Comparison of ENCODE assay signal across 22 cellular contexts in genomic region chr5:150244209-150244608, GRCh38. TPM values are rescaled to one million over a fixed set of nuclear protein-coding genes. Genes with fewer than 3 reads are reported as not detected.
A peak's percentile ranks its signal among the peaks of the same experiment; 100 is the strongest.
DNase-seq lines count a peak whose midpoint lies in the region; ATAC-seq and TF ChIP-seq lines count a peak whose summit lies in the region.
"Had no signal": no experiment of that assay in that cellular context is flagged by ENCODE, and none has a peak within 500 bp of the region (broad histone marks: within the 10 kb centered on the region; RNA-seq: fewer than 3 reads in every experiment).

No MANE protein-coding gene starts in this region.

- H3K4me1 ChIP-seq in mammary epithelial cell (ENCODE audit: insufficient read depth, low read length): no peaks in the 10 kb centered on the region
- peaks cover 31% of the 10 kb centered on the region for H3K4me1 ChIP-seq in left ventricle myocardium inferior
- H3K4me1 ChIP-seq in vagina: peaks cover 21% of the 10 kb centered on the region

- no peak overlapping the region for H3K9ac ChIP-seq in mammary epithelial cell (ENCODE audit: insufficient read depth, low read length)

- CTCF ChIA-PET in MCF 10A (lab: Yijun Ruan, JAX) (interaction anchor here (0.6 to 1.8 kb wide), 4 partner anchors 10 to 393 kb away, joined by 3 to 6 read pairs (median 4); no protein-coding TSS in a partner anchor), mammary epithelial cell (lab: Charles Lee; ENCODE audit: low non-redundant PET) (no interaction called here)

- H3K4me3 Mint-ChIP-seq in MCF 10A (ENCODE audit: unreplicated experiment) (no peak overlapping the region), neural crest cell (peak overlapping the region; percentile 6)
- H3K4me3 Mint-ChIP-seq: CD8-positive, alpha-beta memory T cell had no signal

- no peaks in the 10 kb centered on the region for H3K27me3 ChIP-seq in mammary epithelial cell (ENCODE audit: insufficient read depth, low read length)
- H3K27me3 ChIP-seq in left ventricle myocardium inferior (ENCODE audit: low read depth): no peaks in the 10 kb centered on the region
- no peaks in the 10 kb centered on the region for H3K27me3 ChIP-seq in vagina

- dilution Hi-C loops in mammary epithelial cell (cut with HindIII; ENCODE audit: low sequenced_read_pairs): no loop called here

- DNase-seq in MCF 10A (ENCODE audit: unreplicated experiment) (no peak), mammary epithelial cell (no peak), left ventricle myocardium inferior (no peak), neural crest cell (ENCODE audit: low read depth, low spot score) (no peak), vagina (ENCODE audit: extremely low spot score in 2 of 2) (no peak), cerebellar cortex (ENCODE audit: low spot score) (no peak)
- DNase-seq: AML-193; C1 segment of cervical spinal cord; Calu3; CD8-positive, alpha-beta memory T cell; Karpas-422; NCI-H1048; NCI-H1417 treated with DMSO at 0.1 percent for 48 hours; NCI-H187; NCI-H510A had no signal

- H3K36me3 Mint-ChIP-seq in MCF 10A (ENCODE audit: insufficient read depth, unreplicated experiment) (no peaks in the 10 kb centered on the region), neural crest cell (ENCODE audit: low read depth) (no peaks in the 10 kb centered on the region)
- H3K36me3 Mint-ChIP-seq: CD8-positive, alpha-beta memory T cell had no signal

- TF ChIP-seq POLR2A in vagina (IDR thresholded peaks at IDR 0.05): no peak

- in situ Hi-C loops in mammary epithelial cell (cut with MboI; ENCODE audit: low sequenced_read_pairs in 2 of 2): no loop called here

- WGBS in mammary epithelial cell (ENCODE audit: low coverage, missing lambda C conversion rate): 78% methylated on average over 6 of the region's 7 CpGs

- intact Hi-C loops in MCF 10A (cut with micrococcal nuclease): no loop called here
- intact Hi-C loops in mammary epithelial cell (cut with micrococcal nuclease): no loop called here
- intact Hi-C loops in left ventricle myocardium inferior (cut with micrococcal nuclease): no loop called here
- intact Hi-C loops in vagina (cut with DNase I): no loop called here

- H3K9me3 Mint-ChIP-seq in MCF 10A (ENCODE audit: unreplicated experiment) (no peaks in the 10 kb centered on the region), neural crest cell (no peaks in the 10 kb centered on the region)
- H3K9me3 Mint-ChIP-seq: CD8-positive, alpha-beta memory T cell had no signal

- no peaks in the 10 kb centered on the region for H4K20me1 ChIP-seq in mammary epithelial cell (ENCODE audit: insufficient read depth, low read length)

- no peak for ATAC-seq in GM19023 (IDR thresholded peaks at IDR 0.05; ENCODE audit: unreplicated experiment)
- no peak for ATAC-seq in HG02852 (IDR thresholded peaks at IDR 0.05; ENCODE audit: unreplicated experiment)

- TF ChIP-seq CTCF in MCF 10A (IDR thresholded peaks at IDR 0.05; ENCODE audit: unreplicated experiment) (no peak), mammary epithelial cell (conservative IDR thresholded peaks at IDR 0.05 in 1 of 2, IDR thresholded peaks at IDR 0.05 in 1 of 2; ENCODE audit: extremely low read depth in 1 of 2, insufficient read depth in 1 of 2, low read depth in 1 of 2, low read length in 2 of 2) (no peak), left ventricle myocardium inferior (IDR thresholded peaks at IDR 0.05; ENCODE audit: borderline replicate concordance) (no peak), neural crest cell (conservative IDR thresholded peaks at IDR 0.05) (no peak), vagina (IDR thresholded peaks at IDR 0.05) (no peak)

- H3K36me3 ChIP-seq in mammary epithelial cell (ENCODE audit: insufficient read depth, low read length): no peaks in the 10 kb centered on the region
- H3K36me3 ChIP-seq in left ventricle myocardium inferior: no peaks in the 10 kb centered on the region
- H3K36me3 ChIP-seq in vagina: no peaks in the 10 kb centered on the region

- H3K27ac ChIP-seq in mammary epithelial cell (ENCODE audit: insufficient read depth, low read depth, low read length): no peak overlapping the region
- H3K27ac ChIP-seq in left ventricle myocardium inferior (replicated peaks): no peak overlapping the region
- H3K27ac ChIP-seq in vagina: peak overlapping the region; percentile 61
- H3K27ac ChIP-seq: RWPE1 had no signal

- no peaks in the 10 kb centered on the region for H3K79me2 ChIP-seq in mammary epithelial cell (ENCODE audit: insufficient read depth, low read length)

- POLR2A ChIA-PET in MCF 10A (lab: Yijun Ruan, JAX): interaction anchor here (1.7 kb wide), 1 partner anchor 19 kb away, joined by 3 read pairs; no protein-coding TSS in a partner anchor

- H3K9me3 ChIP-seq in mammary epithelial cell (replicated peaks; ENCODE audit: insufficient read depth, low read length): no peaks in the 10 kb centered on the region
- H3K9me3 ChIP-seq in left ventricle myocardium inferior (replicated peaks): no peaks in the 10 kb centered on the region
- H3K9me3 ChIP-seq in vagina: no peaks in the 10 kb centered on the region

- BruUV-seq in MCF 10A (replicated peaks; lab: Mats Ljungman, UMichigan): no TSS peak
- BruUV-seq in mammary epithelial cell (replicated peaks; lab: Mats Ljungman, UMichigan): no TSS peak

- H3K4me1 Mint-ChIP-seq in MCF 10A (ENCODE audit: insufficient read depth, unreplicated experiment) (peaks cover 7% of the 10 kb centered on the region), neural crest cell (peaks cover 32% of the 10 kb centered on the region)
- H3K4me1 Mint-ChIP-seq: CD8-positive, alpha-beta memory T cell had no signal

- H3K4me3 ChIP-seq in mammary epithelial cell (replicated peaks in 1 of 3; ENCODE audit: insufficient read depth in 1 of 3, low read depth in 2 of 3, low read length in 3 of 3) (no peak overlapping the region), left ventricle myocardium inferior (peak overlapping the region; percentile 60), vagina (no peak overlapping the region)

- no peak overlapping the region for H3K4me2 ChIP-seq in mammary epithelial cell (ENCODE audit: insufficient read depth, low read depth, low read length)

- peak overlapping the region; percentile 6 for H3K27ac Mint-ChIP-seq in MCF 10A (ENCODE audit: low read depth, unreplicated experiment)
- no peak overlapping the region for H3K27ac Mint-ChIP-seq in neural crest cell (ENCODE audit: unreplicated experiment)

- H3K27me3 Mint-ChIP-seq in MCF 10A (ENCODE audit: insufficient read depth, unreplicated experiment) (no peaks in the 10 kb centered on the region), neural crest cell (ENCODE audit: low read depth) (peaks cover 7% of the 10 kb centered on the region)

- no peak overlapping the region for H2AFZ ChIP-seq in mammary epithelial cell (ENCODE audit: low read depth, low read length)

RNA-seq across cellular contexts. Expression of gene CAMK2A, which starts 45.4 kb away (rescaled TPM):
- not detected in 2 replicates for total RNA-seq in MCF 10A (2022)
- total RNA-seq in mammary epithelial cell: under 1 TPM; 0.33 to 0.45 TPM
- 0.09 TPM for polyA plus RNA-seq in mammary epithelial cell
- polyA minus RNA-seq in mammary epithelial cell: not detected
- total RNA-seq in left ventricle myocardium inferior: 19.4 TPM
- total RNA-seq in neural crest cell: 0.30 and 0.59 TPM in 2 replicates
- 0.49 TPM for total RNA-seq in vagina
- total RNA-seq: Calu3; CD8-positive, alpha-beta memory T cell had no signal
- polyA plus RNA-seq: CD8-positive, alpha-beta memory T cell had no signal

RNA-seq across cellular contexts. Expression of gene SLC6A7, which starts 54.3 kb away (rescaled TPM):
- total RNA-seq in MCF 10A (2022) (not detected in 2 replicates), mammary epithelial cell (not detected), left ventricle myocardium inferior (not detected), neural crest cell (not detected in 2 replicates), vagina (0.25 TPM)
- polyA plus RNA-seq in mammary epithelial cell: not detected
- polyA minus RNA-seq in mammary epithelial cell: not detected
- total RNA-seq: A172; Calu3; CD8-positive, alpha-beta memory T cell; H4; M059J had no signal
- polyA plus RNA-seq: AG04450; CD8-positive, alpha-beta memory T cell had no signal

RNA-seq across cellular contexts. Expression of gene ARSI, which starts 58.5 kb away (rescaled TPM):
- total RNA-seq in MCF 10A (2022): 0.19 and 0.25 TPM in 2 replicates
- 10 to 100 TPM in 1 of 2 donors, 1 to 10 TPM in 1; 9.2 to 38.8 TPM for total RNA-seq in mammary epithelial cell
- polyA plus RNA-seq in mammary epithelial cell: 20.3 TPM
- polyA minus RNA-seq in mammary epithelial cell: 6.9 TPM
- 0.16 TPM for total RNA-seq in left ventricle myocardium inferior
- 0.25 and 0.51 TPM in 2 replicates for total RNA-seq in neural crest cell
- 4.7 TPM for total RNA-seq in vagina
- total RNA-seq: CD8-positive, alpha-beta memory T cell; H4 had no signal
- polyA plus RNA-seq: CD8-positive, alpha-beta memory T cell had no signal

Comparison
In these comparisons a context has a peak if more than half of its experiments do, and no peak if none do; other contexts are left out.
1. RNA of gene CAMK2A, which starts 45.4 kb away (total RNA-seq): 19.4 TPM in left ventricle myocardium inferior (single experiment); 0.49 TPM in vagina (single experiment), 0.33 to 0.45 TPM in mammary epithelial cell, 0.30 to 0.59 TPM in neural crest cell and not detected in MCF 10A; every median in the first group is over 10 times any median in the second.